7 cellular contexts compared by ENCODE assay signal in the genomic region with DNA sequence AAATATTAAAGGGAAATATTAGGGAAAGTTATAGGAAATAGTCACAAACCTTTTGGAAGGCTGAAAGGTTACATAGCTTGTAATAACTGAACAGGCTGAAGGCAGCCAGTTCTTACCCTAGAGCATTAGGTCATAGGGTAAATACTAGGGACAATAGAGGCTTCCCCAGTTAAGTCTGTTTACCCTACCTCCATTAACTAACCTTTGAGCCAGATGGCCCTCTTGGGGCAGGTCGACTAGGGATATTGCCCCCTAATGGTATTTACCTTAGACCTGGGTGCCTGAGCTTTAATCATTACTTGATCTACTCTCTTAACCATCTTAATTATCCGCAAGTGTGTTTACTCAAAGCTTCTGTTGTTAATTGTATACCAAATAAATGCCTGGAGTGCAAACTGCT. TPM values are rescaled to one million over a fixed set of nuclear protein-coding genes. Genes with fewer than 3 reads are reported as not detected.
DNase-seq lines count a peak whose midpoint lies in the region; ATAC-seq, FAIRE-seq and TF ChIP-seq lines count a peak whose summit lies in the region.
"Not testable (repeated sequence)": the region's sequence is repeated elsewhere in the genome, so short reads cannot be mapped to it uniquely, and the experiment has no call there.

No MANE protein-coding gene starts in this region.

- not testable (repeated sequence) for H3K27me3 ChIP-seq in astrocyte (ENCODE audit: insufficient read depth, low read length); HepG2 (ENCODE audit: control insufficient read depth in 1 of 2, insufficient read depth in 2 of 2, low read length in 2 of 2)

- not testable (repeated sequence) for TF ChIP-seq CTCF in astrocyte (IDR thresholded peaks at IDR 0.05; ENCODE audit: insufficient read depth, low read depth, low read length); HepG2 (CRISPR knock-in tag; IDR thresholded peaks at IDR 0.05)

- not testable (repeated sequence) for H3K9me3 Mint-ChIP-seq in astrocyte (ENCODE audit: unreplicated experiment)

- not testable (repeated sequence) for H3K4me3 ChIP-seq in astrocyte (ENCODE audit: insufficient read depth, low read depth, low read length); HepG2 (replicated peaks in 1 of 3; ENCODE audit: insufficient read depth in 1 of 3, low read depth in 2 of 3, low read length in 3 of 3)

- DNase-seq in COLO668 (lab: John Stamatoyannopoulos, UW; ENCODE audit: unreplicated experiment), result peak; percentile 50
- DNase-seq in DMS53 treated with DMSO at 0.1 percent for 48 hours (lab: John Stamatoyannopoulos, UW; ENCODE audit: unreplicated experiment), result peak; percentile 48
- peak in 2 of 3 experiments; percentile 2 to 69 for DNase-seq in NCI-H1417 (lab: John Stamatoyannopoulos, UW)
- peak; percentile 66 for DNase-seq in NCI-H2029 treated with DMSO at 0.1 percent for 48 hours (lab: John Stamatoyannopoulos, UW)
- DNase-seq in NCI-H748 treated with DMSO at 0.1 percent for 48 hours (lab: John Stamatoyannopoulos, UW), result peak; percentile 71
- DNase-seq in astrocyte (ENCODE audit: low read depth), result not testable (repeated sequence)
- DNase-seq in HepG2 (ENCODE audit: low spot score), result peak; percentile 59

- BruUV-seq in HepG2 (replicated peaks; lab: Mats Ljungman, UMichigan), result not testable (repeated sequence)

- H3K9ac ChIP-seq in astrocyte (ENCODE audit: low read length), result not testable (repeated sequence)
- peak overlapping the region; percentile 49 for H3K9ac ChIP-seq in HepG2 (ENCODE audit: insufficient read depth, low read depth, low read length)

- CTCF ChIA-PET in HepG2 (lab: Yijun Ruan, JAX; ENCODE audit: low intra/inter-chr PET ratio, low total read pairs), result not testable (repeated sequence)

- intact Hi-C loops in HepG2 (cut with micrococcal nuclease; ENCODE audit: unreplicated experiment), result loop anchor here (2.0 to 5.0 kb wide), 2 partner anchors 37 to 73 kb away; a partner anchor contains a TSS

- ATAC-seq in HepG2, result peak; percentile 71

- WGBS in HepG2 (ENCODE audit: low lambda C conversion rate), result no CpG with 5 or more reads among the region's 2 CpGs

- in situ Hi-C loops in HepG2 (cut with HindIII; ENCODE audit: extremely low pct_ligation_motif_present, low pct_unique_long_range_greater_than_20kb), result not testable (repeated sequence)

- not testable (repeated sequence) for H3K4me1 Mint-ChIP-seq in astrocyte (ENCODE audit: low read depth, unreplicated experiment)

- TF ChIP-seq POLR2A in HepG2 (IDR thresholded peaks at IDR 0.05; ENCODE audit: insufficient read depth in 1 of 2, low read depth in 2 of 2, low read length in 2 of 2), result not testable (repeated sequence)

- H3K36me3 Mint-ChIP-seq in astrocyte (ENCODE audit: low read depth, unreplicated experiment), result not testable (repeated sequence)

- H3K79me2 ChIP-seq in astrocyte (ENCODE audit: insufficient read depth, low read length); HepG2 (ENCODE audit: insufficient read depth, low read length): not testable (repeated sequence)

- H3K4me3 Mint-ChIP-seq in astrocyte (ENCODE audit: unreplicated experiment), result not testable (repeated sequence)

- H3K4me2 ChIP-seq in astrocyte (ENCODE audit: low read length), result not testable (repeated sequence)
- peak overlapping the region; percentile 51 for H3K4me2 ChIP-seq in HepG2 (ENCODE audit: low read depth, low read length)

- not testable (repeated sequence) for H3K9me3 ChIP-seq in astrocyte (ENCODE audit: insufficient read depth, low read depth, low read length); HepG2 (ENCODE audit: low read length)

- not testable (repeated sequence) for H3K27ac ChIP-seq in astrocyte (ENCODE audit: low read depth, low read length)
- H3K27ac ChIP-seq in HepG2 (ENCODE audit: extremely low read length, insufficient read depth, low read length), result peak overlapping the region; percentile 67

- FAIRE-seq in astrocyte (lab: Jason Lieb, UNC), result peak; percentile 5
- peak; percentile 58 for FAIRE-seq in HepG2 (lab: Jason Lieb, UNC)

- POLR2A ChIA-PET in HepG2 (lab: Yijun Ruan, JAX), result interaction anchor here (1.3 to 2.9 kb wide), 2 partner anchors 75 to 160 kb away, joined by 5 to 21 read pairs; no protein-coding TSS in a partner anchor

- peak in 1 of 2 experiments; percentile 63; a peak in 2 of 4 replicates for TF ChIP-seq EP300 in HepG2 (IDR thresholded peaks at IDR 0.05; ENCODE audit: low read depth in 2 of 2, low read length in 2 of 2)
- TF ChIP-seq EP300 in HepG2 (CRISPR knock-in tag; IDR thresholded peaks at IDR 0.05; ENCODE audit: borderline replicate concordance), result not testable (repeated sequence)

- H3K36me3 ChIP-seq in astrocyte (ENCODE audit: insufficient read depth, low read length); HepG2 (replicated peaks in 1 of 2; ENCODE audit: control insufficient read depth in 1 of 2, insufficient read depth in 2 of 2, low read length in 2 of 2): not testable (repeated sequence)

- H3K27me3 Mint-ChIP-seq in astrocyte (ENCODE audit: low read depth, unreplicated experiment), result not testable (repeated sequence)

- H3K4me1 ChIP-seq in astrocyte (ENCODE audit: insufficient read depth, low read length), result not testable (repeated sequence)
- H3K4me1 ChIP-seq in HepG2 (ENCODE audit: insufficient read depth, low read length), result peaks cover 45% of the 10 kb centered on the region

- not testable (repeated sequence) for H2AFZ ChIP-seq in astrocyte (ENCODE audit: low read depth, low read length); HepG2 (ENCODE audit: low read length)

- not testable (repeated sequence) for TF ChIP-seq RAD21 in HepG2 (CRISPR knock-in tag; IDR thresholded peaks at IDR 0.05)

- H4K20me1 ChIP-seq in astrocyte (ENCODE audit: insufficient read depth, low read length); HepG2 (ENCODE audit: insufficient read depth, low read length): not testable (repeated sequence)

- not testable (repeated sequence) for H3K27ac Mint-ChIP-seq in astrocyte (ENCODE audit: unreplicated experiment)

TF ChIP-seq in HepG2, 621 proteins besides CTCF, POLR2A, EP300 and RAD21 (continues in another document):
- peak; percentile 38; the same call in 1 of the 2 replicates for TF ChIP-seq HNF4G (IDR thresholded peaks at IDR 0.05; ENCODE audit: borderline replicate concordance, low read depth, low read length)
- not testable (repeated sequence) for TF ChIP-seq HNF4G (CRISPR knock-in tag; IDR thresholded peaks at IDR 0.05; ENCODE audit: borderline replicate concordance, low read depth)
- TF ChIP-seq, protein P1, sequence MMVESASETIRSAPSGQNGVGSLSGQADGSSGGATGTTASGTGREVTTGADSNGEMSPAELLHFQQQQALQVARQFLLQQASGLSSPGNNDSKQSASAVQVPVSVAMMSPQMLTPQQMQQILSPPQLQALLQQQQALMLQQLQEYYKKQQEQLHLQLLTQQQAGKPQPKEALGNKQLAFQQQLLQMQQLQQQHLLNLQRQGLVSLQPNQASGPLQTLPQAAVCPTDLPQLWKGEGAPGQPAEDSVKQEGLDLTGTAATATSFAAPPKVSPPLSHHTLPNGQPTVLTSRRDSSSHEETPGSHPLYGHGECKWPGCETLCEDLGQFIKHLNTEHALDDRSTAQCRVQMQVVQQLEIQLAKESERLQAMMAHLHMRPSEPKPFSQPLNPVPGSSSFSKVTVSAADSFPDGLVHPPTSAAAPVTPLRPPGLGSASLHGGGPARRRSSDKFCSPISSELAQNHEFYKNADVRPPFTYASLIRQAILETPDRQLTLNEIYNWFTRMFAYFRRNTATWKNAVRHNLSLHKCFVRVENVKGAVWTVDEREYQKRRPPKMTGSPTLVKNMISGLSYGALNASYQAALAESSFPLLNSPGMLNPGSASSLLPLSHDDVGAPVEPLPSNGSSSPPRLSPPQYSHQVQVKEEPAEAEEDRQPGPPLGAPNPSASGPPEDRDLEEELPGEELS (CRISPR knock-in tag; IDR thresholded peaks at IDR 0.05), result peak; percentile 72
- TF ChIP-seq, protein P2, sequence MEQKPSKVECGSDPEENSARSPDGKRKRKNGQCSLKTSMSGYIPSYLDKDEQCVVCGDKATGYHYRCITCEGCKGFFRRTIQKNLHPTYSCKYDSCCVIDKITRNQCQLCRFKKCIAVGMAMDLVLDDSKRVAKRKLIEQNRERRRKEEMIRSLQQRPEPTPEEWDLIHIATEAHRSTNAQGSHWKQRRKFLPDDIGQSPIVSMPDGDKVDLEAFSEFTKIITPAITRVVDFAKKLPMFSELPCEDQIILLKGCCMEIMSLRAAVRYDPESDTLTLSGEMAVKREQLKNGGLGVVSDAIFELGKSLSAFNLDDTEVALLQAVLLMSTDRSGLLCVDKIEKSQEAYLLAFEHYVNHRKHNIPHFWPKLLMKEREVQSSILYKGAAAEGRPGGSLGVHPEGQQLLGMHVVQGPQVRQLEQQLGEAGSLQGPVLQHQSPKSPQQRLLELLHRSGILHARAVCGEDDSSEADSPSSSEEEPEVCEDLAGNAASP (CRISPR knock-in tag; IDR thresholded peaks at IDR 0.05; ENCODE audit: borderline replicate concordance), result peak; percentile 89; the same call in 1 of the 2 replicates

RNA-seq across cellular contexts. Expression of a gene that starts 36.8 kb away (rescaled TPM):
- total RNA-seq in astrocyte (0.53 and 0.66 TPM in 2 replicates), HepG2 (2016; rRNA removed; fragmentation: Illumina TruSeq; extraction: Trizol) (8.0 and 10.4 TPM in 2 replicates)
- 0.53 and 0.61 TPM in 2 replicates for total RNA-seq in HepG2 (2016; cell fraction: cytosol; rRNA removed; fragmentation: Illumina TruSeq; extraction: Trizol; ENCODE audit: low read depth)
- 8.0 and 12.2 TPM in 2 replicates for total RNA-seq in HepG2 (2016; cell fraction: insoluble cytoplasmic fraction; rRNA removed; fragmentation: Illumina TruSeq; extraction: Trizol)
- total RNA-seq in HepG2 (2016; cell fraction: membrane; rRNA removed; fragmentation: Illumina TruSeq; extraction: Trizol), result 1.2 and 1.3 TPM in 2 replicates
- 2.8 and 4.0 TPM in 2 replicates for total RNA-seq in HepG2 (2016; cell fraction: nucleus; rRNA removed; fragmentation: Illumina TruSeq; extraction: Trizol)
- 2.7 and 3.4 TPM in 2 replicates for polyA plus RNA-seq in HepG2 (2011; rRNA removed)
- polyA plus RNA-seq in HepG2 (2011; cell fraction: cytosol; rRNA removed), result 0.67 and 2.8 TPM in 2 replicates
- polyA plus RNA-seq in HepG2 (2011; cell fraction: nucleus; rRNA removed), result 0.58 and 0.93 TPM in 2 replicates
- polyA plus RNA-seq in HepG2 (2012), result 7.1 and 10.3 TPM in 2 replicates
- polyA plus RNA-seq in HepG2 (2016; cell fraction: cytosol; fragmentation: Illumina TruSeq; extraction: Trizol; ENCODE audit: low read depth), result 0.24 and 0.31 TPM in 2 replicates
- 4.7 and 5.1 TPM in 2 replicates for polyA plus RNA-seq in HepG2 (2016; cell fraction: insoluble cytoplasmic fraction; fragmentation: Illumina TruSeq; extraction: Trizol; ENCODE audit: low read depth)
- polyA plus RNA-seq in HepG2 (2016; cell fraction: membrane; fragmentation: Illumina TruSeq; extraction: Trizol; ENCODE audit: low read depth), result 0.25 and 0.47 TPM in 2 replicates
- polyA plus RNA-seq in HepG2 (2016; cell fraction: nucleus; fragmentation: Illumina TruSeq; extraction: Trizol; ENCODE audit: insufficient read depth, low read depth), result 1.2 and 1.4 TPM in 2 replicates
- polyA minus RNA-seq in HepG2 (2011; rRNA and poly(A)+ RNA removed; ENCODE audit: low replicate concordance), result 2.0 and 10.2 TPM in 2 replicates
- 1.2 and 2.0 TPM in 2 replicates for polyA minus RNA-seq in HepG2 (2011; cell fraction: cytosol; rRNA and poly(A)+ RNA removed)
- polyA minus RNA-seq in HepG2 (2011; cell fraction: nucleus; rRNA and poly(A)+ RNA removed), result 2.2 and 3.1 TPM in 2 replicates
